Comparison of ENCODE assay signal across 8 cellular contexts in the genomic region with DNA sequence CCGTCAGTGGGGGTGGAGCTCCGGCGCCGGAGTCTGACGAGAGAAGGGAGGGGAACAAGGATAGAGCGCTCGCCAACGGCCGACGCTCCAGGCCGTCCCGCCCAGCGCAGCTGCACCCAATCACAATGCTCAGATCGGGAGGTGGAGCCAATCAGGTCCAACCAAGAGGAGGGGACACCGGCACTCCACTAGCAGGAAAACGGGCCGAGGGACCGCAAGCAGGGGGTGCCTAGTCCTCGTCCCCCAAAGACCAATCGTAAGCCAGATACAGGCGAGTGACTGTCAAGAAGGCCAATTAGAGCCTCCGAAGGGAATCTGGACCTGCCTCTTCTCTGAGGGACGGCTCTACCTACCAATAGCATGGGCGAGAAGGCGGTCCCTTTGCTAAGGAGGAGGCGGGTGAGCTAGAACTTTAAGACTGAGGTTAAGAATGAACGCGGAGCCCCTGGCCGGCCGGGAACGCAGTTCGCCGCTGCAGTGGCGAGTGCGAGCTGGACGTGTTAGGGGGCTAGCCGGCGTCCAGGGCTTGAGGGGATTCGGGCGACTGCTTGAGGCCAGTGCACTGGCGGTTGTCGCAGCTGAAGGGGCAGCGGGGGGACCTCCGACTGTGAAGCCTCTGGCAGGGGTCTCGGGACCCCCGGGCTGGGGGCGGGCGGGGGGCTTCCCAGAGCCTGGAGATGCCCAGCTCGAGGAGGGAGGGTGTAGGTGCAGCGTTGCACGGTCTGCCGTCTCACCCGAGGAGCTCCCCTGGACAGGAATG. TPM values are rescaled to one million over a fixed set of nuclear protein-coding genes. Genes with fewer than 3 reads are reported as not detected.
DNase-seq lines count a peak whose midpoint lies in the region; ATAC-seq and TF ChIP-seq lines count a peak whose summit lies in the region.

A gene with protein sequence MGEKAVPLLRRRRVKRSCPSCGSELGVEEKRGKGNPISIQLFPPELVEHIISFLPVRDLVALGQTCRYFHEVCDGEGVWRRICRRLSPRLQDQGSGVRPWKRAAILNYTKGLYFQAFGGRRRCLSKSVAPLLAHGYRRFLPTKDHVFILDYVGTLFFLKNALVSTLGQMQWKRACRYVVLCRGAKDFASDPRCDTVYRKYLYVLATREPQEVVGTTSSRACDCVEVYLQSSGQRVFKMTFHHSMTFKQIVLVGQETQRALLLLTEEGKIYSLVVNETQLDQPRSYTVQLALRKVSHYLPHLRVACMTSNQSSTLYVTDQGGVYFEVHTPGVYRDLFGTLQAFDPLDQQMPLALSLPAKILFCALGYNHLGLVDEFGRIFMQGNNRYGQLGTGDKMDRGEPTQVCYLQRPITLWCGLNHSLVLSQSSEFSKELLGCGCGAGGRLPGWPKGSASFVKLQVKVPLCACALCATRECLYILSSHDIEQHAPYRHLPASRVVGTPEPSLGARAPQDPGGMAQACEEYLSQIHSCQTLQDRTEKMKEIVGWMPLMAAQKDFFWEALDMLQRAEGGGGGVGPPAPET (plus strand): TSS at position 63 of the 760 bp plus-strand sequence. CDS start 298 bp downstream, at position 361.

- DNase-seq in CD14-positive monocyte (ENCODE audit: low spot score): peak; percentile 99
- DNase-seq in NCI-H748 (lab: John Stamatoyannopoulos, UW; ENCODE audit: unreplicated experiment): peak; percentile 99
- peak; percentile 94 to 99 for DNase-seq in activated CD4-positive, alpha-beta T cell treated with anti-CD3 and anti-CD28 coated beads, Interleukin-2, amount 50 U/mL, for 24 hours (ENCODE audit: low read depth in 1 of 2, low spot score in 1 of 2)
- DNase-seq in left lobe of liver (ENCODE audit: low spot score): peak; percentile 100
- DNase-seq in stimulated activated CD4-positive, alpha-beta T cell treated with anti-CD3 and anti-CD28 coated beads, Interleukin-2, amount 100 ng/mL, for 24 hours: peak; percentile 99

- peaks cover 3 to 5% of the 10 kb centered on the region in 2 donors for H3K36me3 Mint-ChIP-seq in CD14-positive monocyte
- H3K36me3 Mint-ChIP-seq in dendritic cell treated with granulocyte-macrophage colony-stimulating factor and Interleukin-4, amounts not matched to agents 40 ng/mL and 50 ng/mL, for 4 days (ENCODE audit: low read depth): peaks cover 20% of the 10 kb centered on the region

- H3K27me3 Mint-ChIP-seq in CD14-positive monocyte (ENCODE audit: low read depth in 3 of 3): peaks cover 11 to 23% (median 17%) of the 10 kb centered on the region in 3 donors
- peaks cover 18% of the 10 kb centered on the region for H3K27me3 Mint-ChIP-seq in dendritic cell treated with granulocyte-macrophage colony-stimulating factor and Interleukin-4, amounts not matched to agents 40 ng/mL and 50 ng/mL, for 4 days

- ATAC-seq in GM19395 (IDR thresholded peaks at IDR 0.05; ENCODE audit: unreplicated experiment) (peak; percentile 90), HG03558 (IDR thresholded peaks at IDR 0.05; ENCODE audit: extremely low read depth, unreplicated experiment) (peak; percentile 68), left lobe of liver (peak; percentile 87)

- H3K4me1 Mint-ChIP-seq in CD14-positive monocyte: peaks cover 48% of the 10 kb centered on the region
- H3K4me1 Mint-ChIP-seq in dendritic cell treated with granulocyte-macrophage colony-stimulating factor and Interleukin-4, amounts not matched to agents 40 ng/mL and 50 ng/mL, for 4 days (ENCODE audit: low read depth): peaks cover 59% of the 10 kb centered on the region

- intact Hi-C loops in CD14-positive monocyte (cut with micrococcal nuclease): loop anchor here (1.0 to 10.0 kb wide), 6 partner anchors 26 to 658 kb away; partner anchors contain the start of genes MOSPD3 (in 2 of the 2), AGFG2 (in 1 of the 2), FIS1 (in 1 of the 2) and GNB2 (in 1 of the 2)
- intact Hi-C loops in dendritic cell treated with granulocyte-macrophage colony-stimulating factor and Interleukin-4, amounts not matched to agents 40 ng/mL and 50 ng/mL, for 4 days (cut with micrococcal nuclease): loop anchor here (10.0 kb wide), 1 partner anchor 88 kb away; the partner anchor contains the start of gene GNB2

- H3K27ac Mint-ChIP-seq in CD14-positive monocyte: peak within 1 kb of the TSS; percentile 93 to 98 (median 98)
- peak within 1 kb of the TSS; percentile 90 for H3K27ac Mint-ChIP-seq in dendritic cell treated with granulocyte-macrophage colony-stimulating factor and Interleukin-4, amounts not matched to agents 40 ng/mL and 50 ng/mL, for 4 days

- peaks cover 0 to 3% (median 0%) of the 10 kb centered on the region in 7 donors for H3K9me3 Mint-ChIP-seq in CD14-positive monocyte
- no peaks in the 10 kb centered on the region for H3K9me3 Mint-ChIP-seq in dendritic cell treated with granulocyte-macrophage colony-stimulating factor and Interleukin-4, amounts not matched to agents 40 ng/mL and 50 ng/mL, for 4 days

- H3K4me3 Mint-ChIP-seq in CD14-positive monocyte: peak within 1 kb of the TSS; percentile 93 to 99
- H3K4me3 Mint-ChIP-seq in dendritic cell treated with granulocyte-macrophage colony-stimulating factor and Interleukin-4, amounts not matched to agents 40 ng/mL and 50 ng/mL, for 4 days: peak within 1 kb of the TSS; percentile 95

- TF ChIP-seq CTCF in CD14-positive monocyte (IDR thresholded peaks at IDR 0.05): no peak

RNA-seq across cellular contexts. Expression of the gene that starts here (rescaled TPM):
- under 1 TPM; 0.42 to 0.69 TPM for polyA plus RNA-seq in CD14-positive monocyte
- total RNA-seq in left lobe of liver: 1.0 TPM

Comparison
In these comparisons a context has a peak if more than half of its experiments do, and no peak if none do; other contexts are left out.
1. Peak in every context shown above with its lines: DNase-seq and ATAC-seq.
2. Peak in DNase-seq in CD14-positive monocyte; RNA of the gene not detected or under 1 TPM.